In the genomic region with DNA sequence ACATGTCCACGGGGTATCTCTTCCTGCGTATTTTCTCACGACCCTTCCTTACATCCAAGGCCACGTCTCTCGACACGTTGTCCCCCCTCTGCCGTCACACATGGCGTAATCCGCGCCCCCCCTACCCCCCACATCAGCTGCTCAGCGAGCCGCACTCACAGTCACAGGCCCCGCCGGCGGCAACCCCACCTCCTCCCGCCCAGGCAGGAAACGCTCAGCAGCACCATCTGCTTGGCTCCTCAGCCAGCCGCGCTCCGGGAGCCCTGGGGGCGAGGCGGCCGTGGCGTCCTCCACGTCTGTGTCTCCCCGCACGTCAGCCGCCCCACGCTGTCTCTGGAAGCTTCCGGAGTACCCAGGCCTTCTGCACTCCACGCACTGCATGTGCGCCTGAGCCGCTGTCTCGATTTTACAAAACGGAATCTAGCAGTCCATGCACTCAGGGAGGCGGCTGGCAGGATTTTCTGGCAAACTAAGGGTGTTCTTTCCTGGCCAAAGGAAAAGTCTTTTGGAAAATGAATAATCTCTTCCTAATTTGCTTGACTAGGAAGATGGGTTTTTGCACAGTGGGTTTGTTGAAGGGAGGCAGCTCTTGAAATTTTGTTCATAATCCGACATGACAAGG, we compare ENCODE assay signal across 8 cellular contexts.
DNase-seq lines count a peak whose midpoint lies in the region; ATAC-seq, FAIRE-seq and TF ChIP-seq lines count a peak whose summit lies in the region.

No MANE protein-coding gene starts in this region.

- WGBS in aorta, 2 donors: 19 to 27% methylated on average over 37 of the region's 37 CpGs

- H3K9me3 Mint-ChIP-seq in glutamatergic neuron (ENCODE audit: unreplicated experiment): peaks cover 22% of the 10 kb centered on the region

- no peaks in the 10 kb centered on the region for H3K4me1 ChIP-seq in aorta (ENCODE audit: control insufficient read depth in 1 of 2, insufficient read depth in 2 of 2, low read length in 2 of 2)

- H3K27me3 Mint-ChIP-seq in glutamatergic neuron (ENCODE audit: unreplicated experiment): peaks cover 27% of the 10 kb centered on the region

- H3K4me1 Mint-ChIP-seq in glutamatergic neuron (ENCODE audit: low read depth, unreplicated experiment): peaks cover 38% of the 10 kb centered on the region

- no peak overlapping the region for H3K4me3 Mint-ChIP-seq in glutamatergic neuron (ENCODE audit: unreplicated experiment)

- H3K27ac Mint-ChIP-seq in glutamatergic neuron (ENCODE audit: unreplicated experiment): peak overlapping the region; percentile 87

- H3K9me3 ChIP-seq in aorta (ENCODE audit: control insufficient read depth, low read length): no peaks in the 10 kb centered on the region

- intact Hi-C loops in sciatic nerve (cut with DNase I): no loop called here
- intact Hi-C loops in aorta (cut with DNase I): no loop called here

- H3K4me3 ChIP-seq in H7 (ENCODE audit: insufficient read depth, low read depth, low read length): no peak overlapping the region
- H3K4me3 ChIP-seq in aorta (ENCODE audit: low read length in 2 of 2): no peak overlapping the region

- no peaks in the 10 kb centered on the region; the same call in 1 of the 2 replicates for H3K27me3 ChIP-seq in H7 (ENCODE audit: control insufficient read depth, insufficient read depth, low read length)
- no peaks in the 10 kb centered on the region for H3K27me3 ChIP-seq in aorta (ENCODE audit: control insufficient read depth in 1 of 2, insufficient read depth in 2 of 2, low read length in 1 of 2)

- H3K36me3 ChIP-seq in H7 (replicated peaks; ENCODE audit: control insufficient read depth, insufficient read depth, low read length): no peaks in the 10 kb centered on the region
- no peaks in the 10 kb centered on the region for H3K36me3 ChIP-seq in aorta (ENCODE audit: control insufficient read depth in 1 of 2, insufficient read depth in 2 of 2, low read length in 1 of 2)

- no peaks in the 10 kb centered on the region for H3K36me3 Mint-ChIP-seq in glutamatergic neuron (ENCODE audit: unreplicated experiment)

- peak; percentile 87 for ATAC-seq in sciatic nerve
- peak; percentile 77 for ATAC-seq in aorta (ENCODE audit: low FRiP score)
- no peak for ATAC-seq in HG02870 (IDR thresholded peaks at IDR 0.05; ENCODE audit: unreplicated experiment)

- no peak for FAIRE-seq in D721Med (lab: Jason Lieb, UNC)

- peak; percentile 79 for DNase-seq in D721Med (ENCODE audit: insufficient read length, low spot score)
- peak; percentile 92 for DNase-seq in H7
- DNase-seq in RPMI8226: peak; percentile 64
- peak; percentile 72 for DNase-seq in activated naive CD4-positive, alpha-beta T cell treated with Interleukin-2 at 50 U/mL for 16 hours
- DNase-seq in glutamatergic neuron: peak; percentile 79
- peak; percentile 86 for DNase-seq in sciatic nerve (ENCODE audit: low spot score)
- peak; percentile 82 to 84 for DNase-seq in aorta

- TF ChIP-seq CTCF in D721Med (IDR thresholded peaks at IDR 0.05; ENCODE audit: insufficient read depth, missing control alignments): no peak
- no peak for TF ChIP-seq CTCF in glutamatergic neuron (IDR thresholded peaks at IDR 0.05; ENCODE audit: partially characterized antibody, unreplicated experiment)

- H3K27ac ChIP-seq in aorta (ENCODE audit: low read depth in 1 of 2, low read length in 2 of 2): no peak overlapping the region
